10 cellular contexts compared by ENCODE assay signal in genomic region chr9:88660611-88661010, GRCh38.
A peak's percentile ranks its signal among the peaks of the same experiment; 100 is the strongest.
DNase-seq lines count a peak whose midpoint lies in the region; ATAC-seq and TF ChIP-seq lines count a peak whose summit lies in the region.
"Had no signal": no experiment of that assay in that cellular context is flagged by ENCODE, and none has a peak within 500 bp of the region (broad histone marks: within the 10 kb centered on the region; RNA-seq: fewer than 3 reads in every experiment).

No MANE protein-coding gene starts in this region.

- no peak overlapping the region for H3K4me3 Mint-ChIP-seq in Calu3 (ENCODE audit: low read depth, unreplicated experiment)
- H3K4me3 Mint-ChIP-seq in activated CD4-positive, alpha-beta memory T cell treated with anti-CD3 and anti-CD28 coated beads, Interleukin-2, amount 10 ng/mL, durations not matched to agents 7 days and 5 days = no peak overlapping the region
- H3K4me3 Mint-ChIP-seq: stimulated activated naive CD8-positive, alpha-beta T cell treated with anti-CD3 and anti-CD28 coated beads, Interleukin-15, Interleukin-2, amounts not matched to agents 100 ng/mL and 50 ng/mL, for 24 hours had no signal

- no peak overlapping the region for H3K27ac Mint-ChIP-seq in Calu3 (ENCODE audit: unreplicated experiment)
- H3K27ac Mint-ChIP-seq in activated CD4-positive, alpha-beta memory T cell treated with anti-CD3 and anti-CD28 coated beads, Interleukin-2, amount 10 ng/mL, durations not matched to agents 7 days and 5 days = no peak overlapping the region
- H3K27ac Mint-ChIP-seq: stimulated activated naive CD8-positive, alpha-beta T cell treated with anti-CD3 and anti-CD28 coated beads, Interleukin-15, Interleukin-2, amounts not matched to agents 100 ng/mL and 50 ng/mL, for 24 hours had no signal

- POLR2A ChIA-PET in activated CD4-positive, alpha-beta memory T cell treated with anti-CD3 and anti-CD28 coated beads, Interleukin-2, amount 10 ng/mL, durations not matched to agents 7 days and 5 days (lab: Charles Lee) = no interaction called here

- no TSS peak for BruUV-seq in Calu3 (replicated peaks; lab: Mats Ljungman, UMichigan)

- H3K4me1 Mint-ChIP-seq in Calu3 (ENCODE audit: low read depth, unreplicated experiment) = no peaks in the 10 kb centered on the region
- no peaks in the 10 kb centered on the region for H3K4me1 Mint-ChIP-seq in activated CD4-positive, alpha-beta memory T cell treated with anti-CD3 and anti-CD28 coated beads, Interleukin-2, amount 10 ng/mL, durations not matched to agents 7 days and 5 days

- no peak overlapping the region for H3K4me3 ChIP-seq in HL-60 (replicated peaks; ENCODE audit: insufficient read depth, low read length)
- H3K4me3 ChIP-seq in WI38 (ENCODE audit: low read depth, low read length) = no peak overlapping the region
- H3K4me3 ChIP-seq: prostate gland had no signal

- DNase-seq in Calu3 (peak; percentile 22), HL-60 (ENCODE audit: low read depth in 1 of 2, low spot score in 1 of 2) (peak in 1 of 2 experiments; percentile 38), left kidney (ENCODE audit: low read depth, low spot score) (peak; percentile 80), NCI-H1417 treated with DMSO at 0.1 percent for 48 hours (lab: John Stamatoyannopoulos, UW) (no peak)
- DNase-seq in stimulated activated naive CD8-positive, alpha-beta T cell treated with anti-CD3 and anti-CD28 coated beads, Interleukin-15, Interleukin-2, amounts not matched to agents 100 U/mL and 50 U/mL, for 24 hours = no peak
- no peak for DNase-seq in activated CD4-positive, alpha-beta memory T cell treated with anti-CD3 and anti-CD28 coated beads, Interleukin-2, amount 10 ng/mL, durations not matched to agents 7 days and 5 days
- no peak for DNase-seq in activated CD8-positive, alpha-beta memory T cell treated with anti-CD3 and anti-CD28 coated beads, Interleukin-2, amount 50 U/mL, for 4 hours

- no peak overlapping the region for H3K27ac ChIP-seq in HL-60 (replicated peaks)
- H3K27ac ChIP-seq: prostate gland had no signal

- H3K36me3 Mint-ChIP-seq in Calu3 (ENCODE audit: insufficient read depth, unreplicated experiment) = no peaks in the 10 kb centered on the region
- no peaks in the 10 kb centered on the region for H3K36me3 Mint-ChIP-seq in activated CD4-positive, alpha-beta memory T cell treated with anti-CD3 and anti-CD28 coated beads, Interleukin-2, amount 10 ng/mL, durations not matched to agents 7 days and 5 days (ENCODE audit: low read depth)

- no peaks in the 10 kb centered on the region for H3K27me3 ChIP-seq in HL-60 (ENCODE audit: insufficient read depth, poor library complexity, severe bottlenecking)

- intact Hi-C loops in Calu3 (cut with micrococcal nuclease; ENCODE audit: unreplicated experiment) = no loop called here

- TF ChIP-seq CTCF in Calu3 (IDR thresholded peaks at IDR 0.05; ENCODE audit: unreplicated experiment) = no peak
- TF ChIP-seq CTCF in HL-60 (IDR thresholded peaks at IDR 0.05; ENCODE audit: insufficient read depth, low read length) = peak; percentile 11
- TF ChIP-seq CTCF in WI38 (IDR thresholded peaks at IDR 0.05; ENCODE audit: low read depth, low read length) = peak; percentile 44

- ATAC-seq in stimulated activated naive CD8-positive, alpha-beta T cell treated with anti-CD3 and anti-CD28 coated beads, Interleukin-15, Interleukin-2, amounts not matched to agents 100 U/mL and 50 U/mL, for 24 hours = no peak

- H3K27me3 Mint-ChIP-seq in Calu3 (ENCODE audit: unreplicated experiment) = peaks cover 23% of the 10 kb centered on the region
- H3K27me3 Mint-ChIP-seq in activated CD4-positive, alpha-beta memory T cell treated with anti-CD3 and anti-CD28 coated beads, Interleukin-2, amount 10 ng/mL, durations not matched to agents 7 days and 5 days = peaks cover 3% of the 10 kb centered on the region

- no peaks in the 10 kb centered on the region for H3K9me3 Mint-ChIP-seq in Calu3 (ENCODE audit: low read depth, unreplicated experiment)
- no peaks in the 10 kb centered on the region for H3K9me3 Mint-ChIP-seq in activated CD4-positive, alpha-beta memory T cell treated with anti-CD3 and anti-CD28 coated beads, Interleukin-2, amount 10 ng/mL, durations not matched to agents 7 days and 5 days
- H3K9me3 Mint-ChIP-seq: stimulated activated naive CD8-positive, alpha-beta T cell treated with anti-CD3 and anti-CD28 coated beads, Interleukin-15, Interleukin-2, amounts not matched to agents 100 ng/mL and 50 ng/mL, for 24 hours had no signal

- CTCF ChIA-PET in Calu3 (lab: Charles Lee) = interaction anchor here (1.0 kb wide), 1 partner anchor 340 kb away, joined by 6 read pairs; no protein-coding TSS in a partner anchor
- CTCF ChIA-PET in activated CD4-positive, alpha-beta memory T cell treated with anti-CD3 and anti-CD28 coated beads, Interleukin-2, amount 10 ng/mL, durations not matched to agents 7 days and 5 days (lab: Charles Lee) = interaction anchor here (1.0 kb wide), 1 partner anchor 340 kb away, joined by 3 read pairs; no protein-coding TSS in a partner anchor

Comparison
In these comparisons a context has a peak if more than half of its experiments do, and no peak if none do; other contexts are left out.
1. DNase-seq: peak in Calu3 (single experiment) and left kidney (single experiment); none in NCI-H1417 treated with DMSO at 0.1 percent for 48 hours (single experiment), stimulated activated naive CD8-positive, alpha-beta T cell treated with anti-CD3 and anti-CD28 coated beads, Interleukin-15, Interleukin-2, amounts not matched to agents 100 U/mL and 50 U/mL, for 24 hours (single experiment), activated CD4-positive, alpha-beta memory T cell treated with anti-CD3 and anti-CD28 coated beads, Interleukin-2, amount 10 ng/mL, durations not matched to agents 7 days and 5 days (single experiment) and activated CD8-positive, alpha-beta memory T cell treated with anti-CD3 and anti-CD28 coated beads, Interleukin-2, amount 50 U/mL, for 4 hours (single experiment).